ENCODE assay signal across 2 cellular contexts in genomic region chr17:18203308-18203707, GRCh38.
TF ChIP-seq lines count a peak whose summit lies in the region.

No MANE protein-coding gene starts in this region.

TF ChIP-seq in A549, 52 proteins besides CTCF, POLR2A, EP300 and RAD21:
- TF ChIP-seq ATOH8 (CRISPR knock-in tag; IDR thresholded peaks at IDR 0.05; ENCODE audit: low read depth) (no peak), TP53 (CRISPR knock-in tag; IDR thresholded peaks at IDR 0.05) (no peak), MAZ (IDR thresholded peaks at IDR 0.05; ENCODE audit: borderline replicate concordance, low read depth, low read length) (no peak), RCOR1 (IDR thresholded peaks at IDR 0.05; ENCODE audit: low read depth, low read length) (no peak), PBX3 (IDR thresholded peaks at IDR 0.05) (no peak), ZNF302 (CRISPR knock-in tag; IDR thresholded peaks at IDR 0.05) (no peak), CHD4 (IDR thresholded peaks at IDR 0.05; ENCODE audit: borderline replicate concordance) (no peak), HOXA7 (CRISPR knock-in tag; IDR thresholded peaks at IDR 0.05) (no peak), KDM5A (IDR thresholded peaks at IDR 0.05) (no peak)

TF ChIP-seq in GM23338, 12 proteins besides CTCF, POLR2A, EP300 and RAD21:
- no peak for TF ChIP-seq ZNF114 (CRISPR knock-in tag; IDR thresholded peaks at IDR 0.05)
- TF ChIP-seq REST (IDR thresholded peaks at IDR 0.05; ENCODE audit: unreplicated experiment): no peak
- TF ChIP-seq CREB1 (CRISPR knock-in tag; IDR thresholded peaks at IDR 0.05; ENCODE audit: low read depth): no peak
- no peak for TF ChIP-seq EZH2phosphoT487 (IDR thresholded peaks at IDR 0.05; ENCODE audit: unreplicated experiment)
- no peak for TF ChIP-seq POLR2AphosphoS5 (IDR thresholded peaks at IDR 0.05; ENCODE audit: low read depth)
- no peak for TF ChIP-seq JUNB (IDR thresholded peaks at IDR 0.05; ENCODE audit: unreplicated experiment)
- TF ChIP-seq EZH2 (IDR thresholded peaks at IDR 0.05; ENCODE audit: low read depth, unreplicated experiment): no peak
- no peak for TF ChIP-seq STAT1 (IDR thresholded peaks at IDR 0.05; ENCODE audit: unreplicated experiment)
- TF ChIP-seq ZNF331 (CRISPR knock-in tag; IDR thresholded peaks at IDR 0.05; ENCODE audit: low read depth): no peak
- no peak for TF ChIP-seq ETS1 (IDR thresholded peaks at IDR 0.05)
- no peak for TF ChIP-seq ZNF462 (CRISPR knock-in tag; IDR thresholded peaks at IDR 0.05)
- TF ChIP-seq NANOG (IDR thresholded peaks at IDR 0.05; ENCODE audit: borderline replicate concordance): no peak
